ENCODE assay signal across 13 cellular contexts in genomic region chr15:39704684-39705083, GRCh38.
DNase-seq lines count a peak whose midpoint lies in the region; FAIRE-seq and TF ChIP-seq lines count a peak whose summit lies in the region.
"Had no signal": no experiment of that assay in that cellular context is flagged by ENCODE, and none has a peak within 500 bp of the region (broad histone marks: within the 10 kb centered on the region; RNA-seq: fewer than 3 reads in every experiment).

No MANE protein-coding gene starts in this region.

- H2BK5ac ChIP-seq in H1 (ENCODE audit: low read depth, low read length) = no peak overlapping the region

- 0 out of 3 replicates have a peak, but pooled peaks of 1 of the 2 experiments have one; percentile 33 for TF ChIP-seq EP300 in H1 (IDR thresholded peaks at IDR 0.05; ENCODE audit: borderline replicate concordance in 1 of 2, low read depth in 2 of 2, low read length in 2 of 2)

- H2AK5ac ChIP-seq in H1 (ENCODE audit: low read depth, low read length) = no peak overlapping the region

- 0 out of 2 replicates have a peak overlapping the region, but pooled peaks have one; percentile 6 for H2BK12ac ChIP-seq in H1 (ENCODE audit: low read depth, low read length)

- no peak overlapping the region for H4K5ac ChIP-seq in H1 (ENCODE audit: insufficient read length, low read depth, low read length)

- no peak overlapping the region for H3K18ac ChIP-seq in H1 (ENCODE audit: extremely low read depth, low read length)

- no peaks in the 10 kb centered on the region for H3K79me1 ChIP-seq in H1 (ENCODE audit: low read depth, low read length)

- FAIRE-seq in H1 (lab: Jason Lieb, UNC) = peak; percentile 80

- POLR2A ChIA-PET in H1 (lab: Charles Lee; ENCODE audit: partially characterized antibody) = interaction anchor here (1.2 kb wide), 1 partner anchor 125 kb away, joined by 4 read pairs; no protein-coding TSS in a partner anchor

- H3K4me1 ChIP-seq in H1 (replicated peaks in 1 of 4; ENCODE audit: control insufficient read depth in 3 of 4, insufficient read depth in 4 of 4, low read length in 3 of 4) = peaks cover 0 to 4% (median 2%) of the 10 kb centered on the region in 4 experiments; a peak in 2 of 7 replicates
- no peaks in the 10 kb centered on the region for H3K4me1 ChIP-seq in uterus
- H3K4me1 ChIP-seq: upper lobe of left lung had no signal

- H3K23me2 ChIP-seq in H1 (ENCODE audit: low read depth, low read length) = no peaks in the 10 kb centered on the region

- no peak overlapping the region for H3K14ac ChIP-seq in H1 (ENCODE audit: insufficient read length)

- H3K79me2 ChIP-seq in H1 (ENCODE audit: control insufficient read depth in 1 of 2, insufficient read depth in 2 of 2, low read length in 2 of 2) = no peaks in the 10 kb centered on the region

- H2AFZ ChIP-seq in H1 (ENCODE audit: low read length) = no peak overlapping the region

- H3K23ac ChIP-seq in H1 (ENCODE audit: insufficient read length) = no peak overlapping the region

- CTCF ChIA-PET in H1 (lab: Charles Lee; ENCODE audit: partially characterized antibody) = interaction anchor here (0.8 to 1.1 kb wide), 2 partner anchors 40 to 52 kb away, joined by 4 to 7 read pairs; no protein-coding TSS in a partner anchor

- no peak for TF ChIP-seq RAD21 in H1 (IDR thresholded peaks at IDR 0.05 in 1 of 2, conservative IDR thresholded peaks at IDR 0.05 in 1 of 2; ENCODE audit: low read depth in 2 of 2, low read length in 2 of 2)

- H4K20me1 ChIP-seq in H1 (replicated peaks in 1 of 2; ENCODE audit: control insufficient read depth in 1 of 2, insufficient read depth in 2 of 2, low read length in 2 of 2) = no peaks in the 10 kb centered on the region

- H4K8ac ChIP-seq in H1 (ENCODE audit: extremely low read depth, insufficient read depth, low read length) = no peak overlapping the region

- H3K9ac ChIP-seq in H1 (replicated peaks in 1 of 4; ENCODE audit: extremely low read depth in 1 of 4, low read depth in 3 of 4, low read length in 3 of 4) = no peak overlapping the region

- H2BK20ac ChIP-seq in H1 (ENCODE audit: low read length) = no peak overlapping the region

- peak overlapping the region in 1 of 4 experiments; percentile 2; a peak in 1 of 8 replicates for H3K4me3 ChIP-seq in H1 (ENCODE audit: extremely low read depth in 1 of 4, insufficient read depth in 2 of 4, low read depth in 3 of 4, low read length in 4 of 4)
- no peak overlapping the region for H3K4me3 ChIP-seq in uterus
- H3K4me3 ChIP-seq: upper lobe of left lung had no signal

- no peak overlapping the region for H2BK120ac ChIP-seq in H1 (replicated peaks; ENCODE audit: low read depth, low read length)

- intact Hi-C loops in uterus (cut with DNase I; ENCODE audit: low total_unique reads) = no loop called here

- H3K56ac ChIP-seq in H1 (replicated peaks; ENCODE audit: insufficient read length, low read depth, low read length) = no peak overlapping the region

- no peak overlapping the region for H3K4ac ChIP-seq in H1 (replicated peaks; ENCODE audit: insufficient read length, low read depth, low read length)

- TF ChIP-seq CTCF in H1 (IDR thresholded peaks at IDR 0.05; ENCODE audit: control extremely low read depth in 1 of 3, insufficient read depth in 1 of 3, low read depth in 1 of 3, low read length in 3 of 3) = no peak
- no peak for TF ChIP-seq CTCF in uterus (IDR thresholded peaks at IDR 0.05)

- no peak for TF ChIP-seq POLR2A in H1 (IDR thresholded peaks at IDR 0.05; ENCODE audit: control extremely low read depth in 1 of 2, low read depth in 2 of 2, low read length in 2 of 2)
- no peak for TF ChIP-seq POLR2A in uterus (IDR thresholded peaks at IDR 0.05)

- H3K27me3 ChIP-seq in H1 (replicated peaks in 1 of 4; ENCODE audit: control insufficient read depth in 3 of 4, extremely low read depth in 1 of 4, insufficient read depth in 3 of 4, low read length in 3 of 4) (no peaks in the 10 kb centered on the region), uterus (no peaks in the 10 kb centered on the region)
- H3K27me3 ChIP-seq: upper lobe of left lung had no signal

- H3K9me3 ChIP-seq in H1 (ENCODE audit: insufficient read depth in 2 of 2, low read depth in 1 of 2, low read length in 1 of 2) (no peaks in the 10 kb centered on the region), uterus (no peaks in the 10 kb centered on the region)
- H3K9me3 ChIP-seq: upper lobe of left lung had no signal

- H2BK15ac ChIP-seq in H1 (ENCODE audit: low read length) = no peak overlapping the region

- peak; percentile 63 for DNase-seq in AG20443 (ENCODE audit: low spot score)
- peak; percentile 92 for DNase-seq in OCI-M1 (lab: John Stamatoyannopoulos, UW)
- peak in 1 of 2 experiments; percentile 25 for DNase-seq in H1 (ENCODE audit: low read depth in 1 of 2, low spot score in 2 of 2)
- peak; percentile 33 for DNase-seq in medulla oblongata (ENCODE audit: extremely low spot score)
- DNase-seq in uterus = no peak
- no peak for DNase-seq in AML-193 (lab: John Stamatoyannopoulos, UW)
- DNase-seq in NCI-H345 (lab: John Stamatoyannopoulos, UW) = no peak
- no peak for DNase-seq in activated T-cell treated with anti-CD3 and anti-CD28 coated beads for 4 hours
- DNase-seq: activated CD4-positive, alpha-beta T cell treated with anti-CD3 and anti-CD28 coated beads for 48 hours; activated T-cell treated with anti-CD3 and anti-CD28 coated beads, Interleukin-2, amount 50 U/mL, for 72 hours; posterior cingulate gyrus; stimulated activated CD8-positive, alpha-beta memory T cell treated with anti-CD3 and anti-CD28 coated beads, Interleukin-4, amount 100 ng/mL, for 48 hours; upper lobe of left lung had no signal

- WGBS in H1 (ENCODE audit: extremely low coverage in 1 of 2, insufficient coverage in 1 of 2, insufficient read length in 1 of 2, insufficient replicate concordance in 2 of 2, low coverage in 1 of 2, low lambda C conversion rate in 2 of 2, missing lambda C conversion rate in 1 of 2), 2 experiments = 31% methylated on average over 1 of the region's 1 CpG; no CpG with 5 or more reads in 1 of the 2 experiments

- no peak overlapping the region for H4K91ac ChIP-seq in H1 (replicated peaks; ENCODE audit: insufficient read length, low read length)

- H3K36me3 ChIP-seq in H1 (ENCODE audit: control insufficient read depth in 2 of 4, insufficient read depth in 4 of 4, low read length in 3 of 4) (no peaks in the 10 kb centered on the region), uterus (no peaks in the 10 kb centered on the region)
- H3K36me3 ChIP-seq: upper lobe of left lung had no signal

- H3K27ac ChIP-seq in H1 (ENCODE audit: low read depth, low read length) = 0 out of 2 replicates have a peak overlapping the region, but pooled peaks have one; percentile 4
- no peak overlapping the region for H3K27ac ChIP-seq in uterus
- H3K27ac ChIP-seq: upper lobe of left lung had no signal

- no peak overlapping the region for H3K4me2 ChIP-seq in H1 (ENCODE audit: insufficient read depth in 1 of 2, low read depth in 2 of 2, low read length in 2 of 2)

TF ChIP-seq in H1, 55 proteins besides CTCF, POLR2A, EP300 and RAD21:
- TF ChIP-seq TBP (IDR thresholded peaks at IDR 0.05; ENCODE audit: low read depth, low read length) (no peak), MAFK (IDR thresholded peaks at IDR 0.05; ENCODE audit: low read depth, low read length) (0 out of 2 replicates have a peak, but pooled peaks have one; percentile 45), SRF (IDR thresholded peaks at IDR 0.05; ENCODE audit: low read depth, low read length) (peak; percentile 8; the same call in 1 of the 2 replicates)

Comparison
In these comparisons a context has a peak if more than half of its experiments do, and no peak if none do; other contexts are left out.
1. DNase-seq: peak in AG20443 (single experiment), OCI-M1 (single experiment) and medulla oblongata (single experiment); none in uterus (0 of 2), AML-193 (0 of 2), NCI-H345 (single experiment) and activated T-cell treated with anti-CD3 and anti-CD28 coated beads for 4 hours (single experiment).